8 cellular contexts compared by ENCODE assay signal in genomic region chr17:76707985-76708807, GRCh38. TPM values are rescaled to one million over a fixed set of nuclear protein-coding genes. Genes with fewer than 3 reads are reported as not detected.
DNase-seq lines count a peak whose midpoint lies in the region; ATAC-seq, FAIRE-seq and TF ChIP-seq lines count a peak whose summit lies in the region.

No MANE protein-coding gene starts in this region.

- no peak for ATAC-seq in stimulated activated memory B cell treated with anti-CD40 and anti-IgM and Interleukin-4, amounts not matched to agents 10 μg/mL and 1 μg/mL and 100 μg/mL, for 72 hours
- no peak for ATAC-seq in GM19035 (IDR thresholded peaks at IDR 0.05; ENCODE audit: unreplicated experiment)

- no peak for FAIRE-seq in GM19239 (lab: Jason Lieb, UNC)

- in situ Hi-C loops in brain microvascular endothelial cell (cut with HindIII; ENCODE audit: low pct_ligation_motif_present, low sequenced_read_pairs): no loop called here

- H3K27ac Mint-ChIP-seq in stimulated activated memory B cell treated with anti-CD40 and anti-IgM and Interleukin-4, amounts not matched to agents 10 μg/mL and 1 μg/mL and 100 μg/mL, for 72 hours: no peak overlapping the region

- no peak overlapping the region for H3K4me3 Mint-ChIP-seq in stimulated activated memory B cell treated with anti-CD40 and anti-IgM and Interleukin-4, amounts not matched to agents 10 μg/mL and 1 μg/mL and 100 μg/mL, for 72 hours

- no peaks in the 10 kb centered on the region for H3K9me3 Mint-ChIP-seq in stimulated activated memory B cell treated with anti-CD40 and anti-IgM and Interleukin-4, amounts not matched to agents 10 μg/mL and 1 μg/mL and 100 μg/mL, for 72 hours

- H3K9ac ChIP-seq in HUES64 (ENCODE audit: low read depth, low read length): no peak overlapping the region
- peak overlapping the region in 4 of 5 donors; percentile 3 to 82 (median 44) for H3K9ac ChIP-seq in subcutaneous abdominal adipose tissue (ENCODE audit: low read length in 5 of 5)

- 12% methylated on average over 14 of the region's 14 CpGs for WGBS in HUES64

- H3K27me3 Mint-ChIP-seq in stimulated activated memory B cell treated with anti-CD40 and anti-IgM and Interleukin-4, amounts not matched to agents 10 μg/mL and 1 μg/mL and 100 μg/mL, for 72 hours: no peaks in the 10 kb centered on the region

- peak; percentile 61 for TF ChIP-seq CTCF in brain microvascular endothelial cell (IDR thresholded peaks at IDR 0.05; ENCODE audit: low read depth, low read length, missing control alignments)

- peaks cover 5% of the 10 kb centered on the region for H3K36me3 Mint-ChIP-seq in stimulated activated memory B cell treated with anti-CD40 and anti-IgM and Interleukin-4, amounts not matched to agents 10 μg/mL and 1 μg/mL and 100 μg/mL, for 72 hours

- H3K4me3 ChIP-seq in HUES64 (ENCODE audit: low read length) (peak overlapping the region; percentile 32), brain microvascular endothelial cell (ENCODE audit: low read depth, low read length) (peak overlapping the region; percentile 78), subcutaneous abdominal adipose tissue (ENCODE audit: low read depth in 1 of 5, low read length in 5 of 5) (peak overlapping the region; percentile 70 to 77 (median 73))

- peaks cover 24% of the 10 kb centered on the region for H3K27me3 ChIP-seq in HUES64 (ENCODE audit: insufficient read depth, low read length)
- no peaks in the 10 kb centered on the region for H3K27me3 ChIP-seq in brain microvascular endothelial cell (replicated peaks)
- no peaks in the 10 kb centered on the region for H3K27me3 ChIP-seq in subcutaneous abdominal adipose tissue (ENCODE audit: control insufficient read depth in 5 of 5, insufficient read depth in 4 of 5, low read length in 5 of 5)

- H3K36me3 ChIP-seq in HUES64 (ENCODE audit: insufficient read depth, low read length) (no peaks in the 10 kb centered on the region), brain microvascular endothelial cell (replicated peaks) (peaks cover 11% of the 10 kb centered on the region), subcutaneous abdominal adipose tissue (ENCODE audit: control insufficient read depth in 5 of 5, insufficient read depth in 5 of 5, low read length in 5 of 5) (peaks cover 0 to 6% (median 3%) of the 10 kb centered on the region in 5 donors)

- DNase-seq in brain microvascular endothelial cell: no peak
- DNase-seq in islet precursor cell: peak; percentile 89
- DNase-seq in dedifferentiated amniotic fluid mesenchymal stem cell (ENCODE audit: extremely low spot score): no peak
- no peak for DNase-seq in GM19239 (ENCODE audit: insufficient read length, low spot score)

- H3K9me3 ChIP-seq in HUES64 (ENCODE audit: insufficient read depth, low read depth, low read length): no peaks in the 10 kb centered on the region
- no peaks in the 10 kb centered on the region for H3K9me3 ChIP-seq in subcutaneous abdominal adipose tissue (ENCODE audit: control insufficient read depth in 5 of 5, low read length in 5 of 5)

- peaks cover 14% of the 10 kb centered on the region for H3K4me1 Mint-ChIP-seq in stimulated activated memory B cell treated with anti-CD40 and anti-IgM and Interleukin-4, amounts not matched to agents 10 μg/mL and 1 μg/mL and 100 μg/mL, for 72 hours

- H3K4me1 ChIP-seq in HUES64 (ENCODE audit: insufficient read depth, low read length): peaks cover 31% of the 10 kb centered on the region
- peaks cover 14 to 45% (median 42%) of the 10 kb centered on the region in 5 donors for H3K4me1 ChIP-seq in subcutaneous abdominal adipose tissue (ENCODE audit: control insufficient read depth in 5 of 5, insufficient read depth in 5 of 5, low read length in 5 of 5)

- H3K27ac ChIP-seq in HUES64 (ENCODE audit: low read depth, low read length) (no peak overlapping the region; the same call in 1 of the 2 replicates), brain microvascular endothelial cell (peak overlapping the region; percentile 87), subcutaneous abdominal adipose tissue (ENCODE audit: low read depth, low read length) (peak overlapping the region; percentile 95)

RNA-seq across cellular contexts. Expression of gene MXRA7, which starts 2.6 kb away (rescaled TPM):
- 15.6 TPM for polyA plus RNA-seq in HUES64 (2013, experiment 1 of 2)
- polyA plus RNA-seq in HUES64 (2013, experiment 2 of 2): 19.8 TPM

RNA-seq across cellular contexts. Expression of gene JMJD6, which starts 18.2 kb away (rescaled TPM):
- polyA plus RNA-seq in HUES64 (2013, experiment 1 of 2): 11.5 TPM
- polyA plus RNA-seq in HUES64 (2013, experiment 2 of 2): 10.5 TPM

RNA-seq across cellular contexts. Expression of gene METTL23, which starts 18.4 kb away (rescaled TPM):
- 23.4 TPM for polyA plus RNA-seq in HUES64 (2013, experiment 1 of 2)
- polyA plus RNA-seq in HUES64 (2013, experiment 2 of 2): 31.4 TPM

RNA-seq across cellular contexts. Expression of gene SRSF2, which starts 28.9 kb away (rescaled TPM):
- polyA plus RNA-seq in HUES64 (2013, experiment 1 of 2): 413 TPM
- 341 TPM for polyA plus RNA-seq in HUES64 (2013, experiment 2 of 2)

RNA-seq across cellular contexts. Expression of gene MFSD11, which starts 29.7 kb away (rescaled TPM):
- polyA plus RNA-seq in HUES64 (2013, experiment 1 of 2): 14.2 TPM
- polyA plus RNA-seq in HUES64 (2013, experiment 2 of 2): 13.1 TPM
